1 cellular context compared by ENCODE assay signal in genomic region chr17:58191259-58191896, GRCh38.
A peak's percentile ranks its signal among the peaks of the same experiment; 100 is the strongest.
TF ChIP-seq lines count a peak whose summit lies in the region.

No MANE protein-coding gene starts in this region.

TF ChIP-seq in HepG2, 621 proteins besides CTCF, POLR2A, EP300 and RAD21:
- TF ChIP-seq ZNF276 (CRISPR knock-in tag; IDR thresholded peaks at IDR 0.05; ENCODE audit: low read depth) (peak; percentile 100), ZNF530 (CRISPR knock-in tag; IDR thresholded peaks at IDR 0.05; ENCODE audit: low read depth) (no peak), ATF7 (IDR thresholded peaks at IDR 0.05) (no peak), ATF7 (CRISPR knock-in tag; IDR thresholded peaks at IDR 0.05) (no peak), HOXA9 (CRISPR knock-in tag; IDR thresholded peaks at IDR 0.05; ENCODE audit: borderline replicate concordance) (no peak), ZNF547 (CRISPR knock-in tag; IDR thresholded peaks at IDR 0.05) (no peak), HNF4A (CRISPR knock-in tag; IDR thresholded peaks at IDR 0.05) (peak; percentile 15; the same call in 1 of the 2 replicates), ZNF850 (CRISPR knock-in tag; conservative IDR thresholded peaks at IDR 0.05) (no peak), ZNF563 (CRISPR knock-in tag; IDR thresholded peaks at IDR 0.05) (no peak), ZNF160 (CRISPR knock-in tag; IDR thresholded peaks at IDR 0.05) (0 out of 2 replicates have a peak, but pooled peaks have one; percentile 34), FOXK2 (IDR thresholded peaks at IDR 0.05) (no peak), ZNF576 (CRISPR knock-in tag; IDR thresholded peaks at IDR 0.05) (no peak)
